In genomic region chr14:43548368-43548767, GRCh38 we compare ENCODE assay signal across 32 cellular contexts.
"Had no signal": no experiment of that assay in that cellular context is flagged by ENCODE, and none has a peak within 500 bp of the region (broad histone marks: within the 10 kb centered on the region; RNA-seq: fewer than 3 reads in every experiment).

No MANE protein-coding gene starts in this region.

- H3K4me1 ChIP-seq: ascending aorta, breast epithelium, colonic mucosa, esophagus muscularis mucosa, foreskin keratinocyte, gastrocnemius medialis, heart left ventricle had no signal

- H3K27ac Mint-ChIP-seq: activated CD4-positive, alpha-beta memory T cell treated with anti-CD3 and anti-CD28 coated beads, Interleukin-2, amount 10 ng/mL, durations not matched to agents 7 days and 5 days; activated CD4-positive, alpha-beta T cell treated with anti-CD3 and anti-CD28 coated beads for 36 hours; activated CD4-positive, alpha-beta T cell treated with anti-CD3 and anti-CD28 coated beads, Interleukin-2, amount 10 ng/mL, durations not matched to agents 24 days and 14 days; activated naive CD4-positive, alpha-beta T cell treated with anti-CD3 and anti-CD28 coated beads, Interleukin-2, amount 10 ng/mL, durations not matched to agents 7 days and 5 days; activated naive CD4-positive, alpha-beta T cell treated with anti-CD3 and anti-CD28 coated beads, Interleukin-2, amount 50 U/mL, for 72 hours; activated naive CD8-positive, alpha-beta T cell treated with anti-CD3 and anti-CD28 coated beads, Interleukin-2, amount 10 ng/mL, durations not matched to agents 7 days and 5 days; activated T-cell treated with anti-CD3 and anti-CD28 coated beads, Interleukin-2, amount 50 U/mL, for 24 hours; activated T-cell treated with anti-CD3 and anti-CD28 coated beads, Interleukin-2, amount 50 U/mL, for 72 hours; brain; endodermal cell; T-helper 17 cell; T-helper 2 cell treated with Interferon-gamma antibody and Interleukin-4, amounts not matched to agents 5 μg/mL and 100 μg/mL, for 36 hours had no signal

- H3K4me3 Mint-ChIP-seq: activated CD4-positive, alpha-beta memory T cell treated with anti-CD3 and anti-CD28 coated beads, Interleukin-2, amount 10 ng/mL, durations not matched to agents 7 days and 5 days; activated CD4-positive, alpha-beta T cell treated with anti-CD3 and anti-CD28 coated beads for 36 hours; activated CD4-positive, alpha-beta T cell treated with anti-CD3 and anti-CD28 coated beads, Interleukin-2, amount 10 ng/mL, durations not matched to agents 24 days and 14 days; activated naive CD4-positive, alpha-beta T cell treated with anti-CD3 and anti-CD28 coated beads, Interleukin-2, amount 10 ng/mL, durations not matched to agents 7 days and 5 days; activated naive CD8-positive, alpha-beta T cell treated with anti-CD3 and anti-CD28 coated beads, Interleukin-2, amount 10 ng/mL, durations not matched to agents 7 days and 5 days; activated T-cell treated with anti-CD3 and anti-CD28 coated beads, Interleukin-2, amount 50 U/mL, for 24 hours; activated T-cell treated with anti-CD3 and anti-CD28 coated beads, Interleukin-2, amount 50 U/mL, for 72 hours; brain; endodermal cell; T-helper 17 cell; T-helper 2 cell treated with Interferon-gamma antibody and Interleukin-4, amounts not matched to agents 5 μg/mL and 100 μg/mL, for 36 hours had no signal

- H3K9me3 ChIP-seq: ascending aorta, breast epithelium, colonic mucosa, esophagus muscularis mucosa, gastrocnemius medialis, heart left ventricle had no signal

- H3K9me3 Mint-ChIP-seq: activated naive CD8-positive, alpha-beta T cell treated with anti-CD3 and anti-CD28 coated beads, Interleukin-2, amount 10 ng/mL, durations not matched to agents 7 days and 5 days; brain; endodermal cell; T-helper 2 cell treated with Interferon-gamma antibody and Interleukin-4, amounts not matched to agents 5 μg/mL and 100 μg/mL, for 36 hours had no signal

- H3K27ac ChIP-seq: ascending aorta, breast epithelium, cardiac muscle cell, colonic mucosa, esophagus muscularis mucosa, foreskin keratinocyte, gastrocnemius medialis, heart left ventricle had no signal

- H3K4me1 Mint-ChIP-seq: activated CD4-positive, alpha-beta memory T cell treated with anti-CD3 and anti-CD28 coated beads, Interleukin-2, amount 10 ng/mL, durations not matched to agents 7 days and 5 days; activated CD4-positive, alpha-beta T cell treated with anti-CD3 and anti-CD28 coated beads for 36 hours; activated CD4-positive, alpha-beta T cell treated with anti-CD3 and anti-CD28 coated beads, Interleukin-2, amount 10 ng/mL, durations not matched to agents 24 days and 14 days; activated naive CD4-positive, alpha-beta T cell treated with anti-CD3 and anti-CD28 coated beads, Interleukin-2, amount 10 ng/mL, durations not matched to agents 7 days and 5 days; activated naive CD8-positive, alpha-beta T cell treated with anti-CD3 and anti-CD28 coated beads, Interleukin-2, amount 10 ng/mL, durations not matched to agents 7 days and 5 days; brain; endodermal cell; T-helper 17 cell had no signal

- DNase-seq: activated CD4-positive, alpha-beta memory T cell treated with anti-CD3 and anti-CD28 coated beads, Interleukin-2, amount 10 ng/mL, durations not matched to agents 7 days and 5 days; activated CD4-positive, alpha-beta T cell treated with anti-CD3 and anti-CD28 coated beads for 36 hours; activated CD4-positive, alpha-beta T cell treated with anti-CD3 and anti-CD28 coated beads, Interleukin-2, amount 10 ng/mL, durations not matched to agents 24 days and 14 days; activated CD4-positive, CD25-positive, alpha-beta regulatory T cell; activated CD4-positive, CD25-positive, alpha-beta regulatory T cell treated with anti-CD3 and anti-CD28 coated beads, Interleukin-2, amount 50 U/mL, for 72 hours; activated CD8-positive, alpha-beta memory T cell treated with anti-CD3 and anti-CD28 coated beads, Interleukin-2, amount 50 U/mL, for 48 hours; activated gamma-delta T cell; activated naive CD4-positive, alpha-beta T cell; activated naive CD4-positive, alpha-beta T cell treated with anti-CD3 and anti-CD28 coated beads, Interleukin-2, amount 10 ng/mL, durations not matched to agents 7 days and 5 days; activated naive CD8-positive, alpha-beta T cell treated with anti-CD3 and anti-CD28 coated beads, Interleukin-2, amount 10 ng/mL, durations not matched to agents 7 days and 5 days; activated T-cell treated with anti-CD3 and anti-CD28 coated beads for 4 hours; activated T-cell treated with anti-CD3 and anti-CD28 coated beads, Interleukin-2, amount 50 U/mL, for 24 hours; activated T-cell treated with anti-CD3 and anti-CD28 coated beads, Interleukin-2, amount 50 U/mL, for 72 hours; central memory CD4-positive, alpha-beta T cell; cerebellar nuclear complex; colonic mucosa; effector CD8-positive, alpha-beta T cell; endodermal cell; foreskin keratinocyte; gastrocnemius medialis; glutamatergic neuron; heart left ventricle; T-helper 1 cell; T-helper 17 cell; T1000 had no signal

- H3K27me3 ChIP-seq: ascending aorta, breast epithelium, cardiac muscle cell, colonic mucosa, esophagus muscularis mucosa, foreskin keratinocyte, gastrocnemius medialis, heart left ventricle had no signal

- H3K4me3 ChIP-seq: ascending aorta, breast epithelium, cardiac muscle cell, colonic mucosa, esophagus muscularis mucosa, gastrocnemius medialis, heart left ventricle had no signal

- H3K36me3 Mint-ChIP-seq: activated naive CD4-positive, alpha-beta T cell treated with anti-CD3 and anti-CD28 coated beads, Interleukin-2, amount 10 ng/mL, durations not matched to agents 7 days and 5 days; activated naive CD4-positive, alpha-beta T cell treated with anti-CD3 and anti-CD28 coated beads, Interleukin-2, amount 50 U/mL, for 72 hours; activated naive CD8-positive, alpha-beta T cell treated with anti-CD3 and anti-CD28 coated beads, Interleukin-2, amount 10 ng/mL, durations not matched to agents 7 days and 5 days; brain had no signal

- ATAC-seq: activated CD4-positive, alpha-beta T cell treated with anti-CD3 and anti-CD28 coated beads for 36 hours; activated naive CD4-positive, alpha-beta T cell treated with anti-CD3 and anti-CD28 coated beads, Interleukin-2, amount 50 U/mL, for 72 hours; activated T-cell treated with anti-CD3 and anti-CD28 coated beads, Interleukin-2, amount 50 U/mL, for 72 hours; foreskin keratinocyte; gastrocnemius medialis; heart left ventricle; T-helper 17 cell had no signal

- H3K36me3 ChIP-seq: ascending aorta, breast epithelium, cardiac muscle cell, colonic mucosa, esophagus muscularis mucosa, gastrocnemius medialis, heart left ventricle had no signal

- H3K27me3 Mint-ChIP-seq: activated CD4-positive, alpha-beta memory T cell treated with anti-CD3 and anti-CD28 coated beads, Interleukin-2, amount 10 ng/mL, durations not matched to agents 7 days and 5 days; activated CD4-positive, alpha-beta T cell treated with anti-CD3 and anti-CD28 coated beads for 36 hours; activated CD4-positive, alpha-beta T cell treated with anti-CD3 and anti-CD28 coated beads, Interleukin-2, amount 10 ng/mL, durations not matched to agents 24 days and 14 days; activated naive CD4-positive, alpha-beta T cell treated with anti-CD3 and anti-CD28 coated beads, Interleukin-2, amount 10 ng/mL, durations not matched to agents 7 days and 5 days; activated naive CD8-positive, alpha-beta T cell treated with anti-CD3 and anti-CD28 coated beads, Interleukin-2, amount 10 ng/mL, durations not matched to agents 7 days and 5 days; activated T-cell treated with anti-CD3 and anti-CD28 coated beads, Interleukin-2, amount 50 U/mL, for 24 hours; brain; T-helper 17 cell had no signal
